Comparison of ENCODE assay signal across 8 cellular contexts in the genomic region with DNA sequence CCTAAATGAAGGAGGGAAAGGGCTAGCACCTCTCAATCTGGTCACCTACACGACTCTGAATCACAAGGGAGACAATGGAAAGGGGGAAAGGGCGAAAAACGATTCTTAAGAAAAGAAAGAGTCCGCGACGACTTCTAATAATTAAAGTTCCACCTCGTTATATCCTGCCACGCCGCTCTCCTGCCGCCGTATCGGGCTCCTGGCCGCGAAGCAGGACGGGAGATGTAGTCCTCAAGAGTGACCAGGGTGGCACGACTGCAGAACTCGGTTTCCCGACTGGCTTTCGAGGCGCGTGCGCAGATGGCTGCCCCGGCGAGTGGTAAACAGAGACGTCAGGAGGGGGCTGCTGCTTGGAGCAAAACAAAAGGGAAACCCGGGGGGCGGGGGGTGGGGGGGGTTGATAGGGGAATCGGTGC. TPM values are rescaled to one million over a fixed set of nuclear protein-coding genes. Genes with fewer than 3 reads are reported as not detected.
DNase-seq lines count a peak whose midpoint lies in the region; ATAC-seq and TF ChIP-seq lines count a peak whose summit lies in the region.

A gene with protein sequence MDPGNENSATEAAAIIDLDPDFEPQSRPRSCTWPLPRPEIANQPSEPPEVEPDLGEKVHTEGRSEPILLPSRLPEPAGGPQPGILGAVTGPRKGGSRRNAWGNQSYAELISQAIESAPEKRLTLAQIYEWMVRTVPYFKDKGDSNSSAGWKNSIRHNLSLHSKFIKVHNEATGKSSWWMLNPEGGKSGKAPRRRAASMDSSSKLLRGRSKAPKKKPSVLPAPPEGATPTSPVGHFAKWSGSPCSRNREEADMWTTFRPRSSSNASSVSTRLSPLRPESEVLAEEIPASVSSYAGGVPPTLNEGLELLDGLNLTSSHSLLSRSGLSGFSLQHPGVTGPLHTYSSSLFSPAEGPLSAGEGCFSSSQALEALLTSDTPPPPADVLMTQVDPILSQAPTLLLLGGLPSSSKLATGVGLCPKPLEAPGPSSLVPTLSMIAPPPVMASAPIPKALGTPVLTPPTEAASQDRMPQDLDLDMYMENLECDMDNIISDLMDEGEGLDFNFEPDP (plus strand): TSS at position 297 of the 416 bp plus-strand sequence. CDS start 678 bp downstream, outside the sequence.

- no peaks in the 10 kb centered on the region for H3K9me3 Mint-ChIP-seq in activated CD4-positive, alpha-beta T cell treated with anti-CD3 and anti-CD28 coated beads for 36 hours (ENCODE audit: low read depth)

- ATAC-seq in HG03439 (IDR thresholded peaks at IDR 0.05; ENCODE audit: unreplicated experiment), result peak; percentile 67
- peak; percentile 93 for ATAC-seq in activated CD4-positive, alpha-beta T cell treated with anti-CD3 and anti-CD28 coated beads for 36 hours

- no peaks in the 10 kb centered on the region for H3K27me3 Mint-ChIP-seq in activated CD4-positive, alpha-beta T cell treated with anti-CD3 and anti-CD28 coated beads for 36 hours

- DNase-seq in AG10803 (ENCODE audit: low read depth) (peak; percentile 75), NCI-H510A treated with DMSO at 0.1 percent for 48 hours (lab: John Stamatoyannopoulos, UW) (peak; percentile 63), choroid plexus epithelial cell (ENCODE audit: low read depth) (peak; percentile 89), left kidney (ENCODE audit: low read depth, low spot score) (peak; percentile 96)
- peak; percentile 92 for DNase-seq in activated CD4-positive, alpha-beta T cell treated with anti-CD3 and anti-CD28 coated beads for 36 hours
- DNase-seq in stimulated activated CD4-positive, alpha-beta T cell treated with anti-CD3 and anti-CD28 coated beads, Interleukin-1b, Interleukin-23, amount 100 ng/mL, for 48 hours, result peak; percentile 86

- CTCF ChIA-PET in activated CD4-positive, alpha-beta T cell treated with anti-CD3 and anti-CD28 coated beads for 36 hours (lab: Charles Lee), result interaction anchor here (1.0 kb wide), 1 partner anchor 10 kb away, joined by 3 read pairs; no protein-coding TSS in a partner anchor

- peaks cover 27% of the 10 kb centered on the region for H3K4me1 Mint-ChIP-seq in activated CD4-positive, alpha-beta T cell treated with anti-CD3 and anti-CD28 coated beads for 36 hours

- peak within 1 kb of the TSS; percentile 83 for H3K27ac Mint-ChIP-seq in activated CD4-positive, alpha-beta T cell treated with anti-CD3 and anti-CD28 coated beads for 36 hours

- intact Hi-C loops in activated CD4-positive, alpha-beta T cell treated with anti-CD3 and anti-CD28 coated beads for 36 hours (cut with DNase I, micrococcal nuclease), result loop anchor here (1.0 to 5.0 kb wide), 4 partner anchors 27 to 271 kb away; a partner anchor contains a TSS

- TF ChIP-seq CTCF in AG10803 (conservative IDR thresholded peaks at IDR 0.05; ENCODE audit: low read length) (no peak), choroid plexus epithelial cell (conservative IDR thresholded peaks at IDR 0.05; ENCODE audit: low read depth, low read length) (no peak)

- POLR2A ChIA-PET in activated CD4-positive, alpha-beta T cell treated with anti-CD3 and anti-CD28 coated beads for 36 hours (lab: Charles Lee), result interaction anchor here (1.3 kb wide), 1 partner anchor 188 kb away, joined by 5 read pairs; a partner anchor contains a TSS

- H3K36me3 Mint-ChIP-seq in activated CD4-positive, alpha-beta T cell treated with anti-CD3 and anti-CD28 coated beads for 36 hours (ENCODE audit: low read depth), result no peaks in the 10 kb centered on the region

- peak; percentile 48 for TF ChIP-seq POLR2A in GM19099 (IDR thresholded peaks at IDR 0.05; ENCODE audit: extremely low read depth, insufficient read length, low read depth)

- peak within 1 kb of the TSS; percentile 73 for H3K4me3 ChIP-seq in AG10803 (ENCODE audit: low read length)
- H3K4me3 ChIP-seq in choroid plexus epithelial cell (ENCODE audit: low read depth, low read length), result peak within 1 kb of the TSS; percentile 61

- H3K4me3 Mint-ChIP-seq in activated CD4-positive, alpha-beta T cell treated with anti-CD3 and anti-CD28 coated beads for 36 hours, result peak within 1 kb of the TSS; percentile 89

RNA-seq across cellular contexts. Expression of the gene that starts here (rescaled TPM):
- total RNA-seq in activated CD4-positive, alpha-beta T cell treated with anti-CD3 and anti-CD28 coated beads for 36 hours, result 10 to 100 TPM in 1 of 2 experiments, 1 to 10 TPM in 1; 9.5 to 10.8 TPM

Comparison
In these comparisons a context has a peak if more than half of its experiments do, and no peak if none do; other contexts are left out.
1. Peak in every context shown above with its lines: DNase-seq, ATAC-seq and H3K4me3 ChIP-seq.